8 cellular contexts compared by ENCODE assay signal in genomic region chr2:234494361-234495075, GRCh38. TPM values are rescaled to one million over a fixed set of nuclear protein-coding genes. Genes with fewer than 3 reads are reported as not detected.
A peak's percentile ranks its signal among the peaks of the same experiment; 100 is the strongest.
DNase-seq lines count a peak whose midpoint lies in the region; ATAC-seq and TF ChIP-seq lines count a peak whose summit lies in the region.

No MANE protein-coding gene starts in this region.

- H3K27ac Mint-ChIP-seq in osteocyte (ENCODE audit: unreplicated experiment): peak overlapping the region; percentile 69

- no peak for TF ChIP-seq CTCF in epithelial cell of esophagus (IDR thresholded peaks at IDR 0.05; ENCODE audit: insufficient read depth, low read depth, low read length, missing control alignments)
- no peak for TF ChIP-seq CTCF in osteocyte (IDR thresholded peaks at IDR 0.05)

- peak overlapping the region; percentile 91 for H3K4me3 Mint-ChIP-seq in osteocyte (ENCODE audit: unreplicated experiment)

- ATAC-seq in GM21529 (IDR thresholded peaks at IDR 0.05; ENCODE audit: unreplicated experiment): no peak
- no peak for ATAC-seq in HG03097 (IDR thresholded peaks at IDR 0.05; ENCODE audit: low FRiP score, unreplicated experiment)

- peaks cover 44% of the 10 kb centered on the region for H3K4me1 Mint-ChIP-seq in osteocyte (ENCODE audit: unreplicated experiment)

- DNase-seq in stimulated activated CD4-positive, alpha-beta T cell treated with anti-CD3 and anti-CD28 coated beads, Interleukin-15, amount 100 ng/mL, for 24 hours: peak; percentile 19
- no peak for DNase-seq in stimulated activated CD4-positive, alpha-beta T cell treated with anti-CD3 and anti-CD28 coated beads, Interleukin-12 subunit alpha, Interleukin-12 subunit beta, amount 100 ng/mL, for 4 hours
- DNase-seq in RPMI8226: peak; percentile 50
- DNase-seq in epithelial cell of esophagus (ENCODE audit: low read depth): peak; percentile 71
- DNase-seq in osteocyte (ENCODE audit: extremely low spot score, unreplicated experiment): no peak
- no peak for DNase-seq in NOMO-1 (lab: John Stamatoyannopoulos, UW; ENCODE audit: unreplicated experiment in 2 of 2)

- no peaks in the 10 kb centered on the region for H3K9me3 Mint-ChIP-seq in osteocyte (ENCODE audit: unreplicated experiment)

- peak overlapping the region; percentile 77 for H3K4me3 ChIP-seq in epithelial cell of esophagus (ENCODE audit: low read length)

- no peaks in the 10 kb centered on the region for H3K27me3 Mint-ChIP-seq in osteocyte (ENCODE audit: unreplicated experiment)

- H3K36me3 Mint-ChIP-seq in osteocyte (ENCODE audit: unreplicated experiment): peaks cover 7% of the 10 kb centered on the region

RNA-seq across cellular contexts. Expression of gene ARL4C, which starts 2.4 kb away (rescaled TPM):
- 35.1 and 37.1 TPM in 2 replicates for total RNA-seq in osteocyte

Comparison
In these comparisons a context has a peak if more than half of its experiments do, and no peak if none do; other contexts are left out.
1. DNase-seq: peak in stimulated activated CD4-positive, alpha-beta T cell treated with anti-CD3 and anti-CD28 coated beads, Interleukin-15, amount 100 ng/mL, for 24 hours (single experiment), RPMI8226 (single experiment) and epithelial cell of esophagus (single experiment); none in stimulated activated CD4-positive, alpha-beta T cell treated with anti-CD3 and anti-CD28 coated beads, Interleukin-12 subunit alpha, Interleukin-12 subunit beta, amount 100 ng/mL, for 4 hours (single experiment), osteocyte (single experiment) and NOMO-1 (0 of 2).